Comparison of ENCODE assay signal across 23 cellular contexts in the genomic region with DNA sequence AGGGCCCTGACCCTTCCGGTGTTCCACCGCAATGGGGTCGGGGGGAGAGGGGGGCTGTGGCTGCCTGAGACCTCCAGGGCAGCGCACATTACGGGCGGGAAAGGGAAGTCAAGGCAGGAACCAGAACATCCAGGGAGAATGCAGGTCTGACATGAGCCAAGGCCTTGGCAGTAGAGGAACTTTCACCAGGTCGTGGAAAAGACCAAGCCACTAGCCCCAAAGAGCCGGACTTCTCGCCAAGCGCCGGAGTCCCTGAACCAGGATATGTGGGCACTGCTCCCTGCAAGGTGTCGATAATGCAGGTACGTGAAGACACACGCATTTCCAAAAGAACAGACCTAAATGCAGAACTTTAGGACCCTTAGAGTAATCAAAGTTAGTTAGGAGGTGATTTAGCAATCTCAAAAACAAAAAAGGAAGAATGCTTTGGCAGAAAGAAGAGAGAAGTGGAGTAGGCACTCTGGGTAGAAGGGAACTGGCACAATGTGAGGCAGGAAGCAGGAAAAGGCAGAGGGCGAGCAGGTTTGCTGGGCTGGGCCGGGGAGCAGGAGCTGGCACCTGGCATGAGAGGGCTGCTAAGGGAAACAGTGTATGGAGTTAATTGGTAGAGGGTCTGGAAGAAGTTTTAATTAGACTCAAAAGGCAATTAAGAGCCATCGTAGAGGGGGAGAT. TPM values are rescaled to one million over a fixed set of nuclear protein-coding genes. Genes with fewer than 3 reads are reported as not detected.
DNase-seq lines count a peak whose midpoint lies in the region; ATAC-seq and TF ChIP-seq lines count a peak whose summit lies in the region.
"Had no signal": no experiment of that assay in that cellular context is flagged by ENCODE, and none has a peak within 500 bp of the region (broad histone marks: within the 10 kb centered on the region; RNA-seq: fewer than 3 reads in every experiment).

No MANE protein-coding gene starts in this region.

- H3K9me3 Mint-ChIP-seq in dendritic cell treated with granulocyte-macrophage colony-stimulating factor and Interleukin-4, amounts not matched to agents 40 ng/mL and 50 ng/mL, for 4 days, result no peaks in the 10 kb centered on the region
- H3K9me3 Mint-ChIP-seq in neural crest cell, result peaks cover 5% of the 10 kb centered on the region
- H3K9me3 Mint-ChIP-seq: T-cell had no signal

- peaks cover 25% of the 10 kb centered on the region for H3K4me1 Mint-ChIP-seq in dendritic cell treated with granulocyte-macrophage colony-stimulating factor and Interleukin-4, amounts not matched to agents 40 ng/mL and 50 ng/mL, for 4 days (ENCODE audit: low read depth)
- peaks cover 49% of the 10 kb centered on the region for H3K4me1 Mint-ChIP-seq in neural crest cell

- no peaks in the 10 kb centered on the region for H3K36me3 Mint-ChIP-seq in dendritic cell treated with granulocyte-macrophage colony-stimulating factor and Interleukin-4, amounts not matched to agents 40 ng/mL and 50 ng/mL, for 4 days (ENCODE audit: low read depth)
- H3K36me3 Mint-ChIP-seq in neural crest cell (ENCODE audit: low read depth), result peaks cover 44% of the 10 kb centered on the region

- no peaks in the 10 kb centered on the region for H3K9me3 ChIP-seq in left ventricle myocardium inferior (replicated peaks)
- H3K9me3 ChIP-seq in right atrium auricular region, result no peaks in the 10 kb centered on the region
- H3K9me3 ChIP-seq: A549, pancreas had no signal

- H3K4me1 ChIP-seq in left ventricle myocardium inferior, result peaks cover 32% of the 10 kb centered on the region
- peaks cover 0 to 35% of the 10 kb centered on the region in 2 donors for H3K4me1 ChIP-seq in right atrium auricular region

- H3K4me3 ChIP-seq in left ventricle myocardium inferior, result peak overlapping the region; percentile 56
- H3K4me3 ChIP-seq in right atrium auricular region, result peak overlapping the region in 1 of 2 donors; percentile 36
- H3K4me3 ChIP-seq: A549 had no signal

- intact Hi-C loops in left ventricle myocardium inferior (cut with micrococcal nuclease), result no loop called here
- intact Hi-C loops in dendritic cell treated with granulocyte-macrophage colony-stimulating factor and Interleukin-4, amounts not matched to agents 40 ng/mL and 50 ng/mL, for 4 days (cut with micrococcal nuclease), result loop anchor here (5.0 kb wide), 2 partner anchors 1661 to 1781 kb away; no protein-coding TSS in a partner anchor

- H3K27ac Mint-ChIP-seq in dendritic cell treated with granulocyte-macrophage colony-stimulating factor and Interleukin-4, amounts not matched to agents 40 ng/mL and 50 ng/mL, for 4 days, result no peak overlapping the region
- peak overlapping the region; percentile 64 for H3K27ac Mint-ChIP-seq in neural crest cell (ENCODE audit: unreplicated experiment)

- DNase-seq in left ventricle myocardium inferior (no peak), right atrium auricular region (ENCODE audit: low spot score) (no peak), neural crest cell (ENCODE audit: low read depth, low spot score) (no peak), NCI-H1694 treated with DMSO at 0.1 percent for 48 hours (lab: John Stamatoyannopoulos, UW) (no peak), dermis blood vessel endothelial cell (no peak), kidney glomerular epithelial cell (lab: John Stamatoyannopoulos, UW) (no peak)
- DNase-seq: activated CD4-positive, alpha-beta T cell treated with anti-CD3 and anti-CD28 coated beads, Interleukin-2, amount 50 U/mL, for 1 hour; activated CD8-positive, alpha-beta memory T cell treated with anti-CD3 and anti-CD28 coated beads, Interleukin-2, amount 50 U/mL, for 4 hours; erythroblast; Karpas-422; NCI-H1417 treated with DMSO at 0.1 percent for 48 hours; NCI-H69; OCI-M1; SHP77; T-cell had no signal

- peak overlapping the region; percentile 56 for H3K4me3 Mint-ChIP-seq in dendritic cell treated with granulocyte-macrophage colony-stimulating factor and Interleukin-4, amounts not matched to agents 40 ng/mL and 50 ng/mL, for 4 days
- H3K4me3 Mint-ChIP-seq in neural crest cell, result peak overlapping the region; percentile 56

- peaks cover 83% of the 10 kb centered on the region for H3K27me3 Mint-ChIP-seq in dendritic cell treated with granulocyte-macrophage colony-stimulating factor and Interleukin-4, amounts not matched to agents 40 ng/mL and 50 ng/mL, for 4 days
- peaks cover 45% of the 10 kb centered on the region for H3K27me3 Mint-ChIP-seq in neural crest cell (ENCODE audit: low read depth)

- H3K27me3 ChIP-seq in left ventricle myocardium inferior (ENCODE audit: low read depth), result peaks cover 58% of the 10 kb centered on the region
- peaks cover 9 to 16% of the 10 kb centered on the region in 2 donors for H3K27me3 ChIP-seq in right atrium auricular region

- H3K36me3 ChIP-seq in left ventricle myocardium inferior (no peaks in the 10 kb centered on the region), right atrium auricular region (no peaks in the 10 kb centered on the region)
- H3K36me3 ChIP-seq: pancreas had no signal

- H3K27ac ChIP-seq in left ventricle myocardium inferior (replicated peaks) (no peak overlapping the region), right atrium auricular region (no peak overlapping the region)
- H3K27ac ChIP-seq: A549, C4-2B, pancreas had no signal

- TF ChIP-seq CTCF in left ventricle myocardium inferior (IDR thresholded peaks at IDR 0.05; ENCODE audit: borderline replicate concordance) (no peak), right atrium auricular region (IDR thresholded peaks at IDR 0.05) (no peak), neural crest cell (conservative IDR thresholded peaks at IDR 0.05) (no peak)

- ATAC-seq in GM18858 (IDR thresholded peaks at IDR 0.05; ENCODE audit: unreplicated experiment), result no peak
- ATAC-seq: A549 had no signal

RNA-seq across cellular contexts. Expression of a gene that starts 14.3 kb away (rescaled TPM):
- total RNA-seq in left ventricle myocardium inferior (not detected), right atrium auricular region (not detected), neural crest cell (111 and 114 TPM in 2 replicates), dermis blood vessel endothelial cell (not detected in 2 replicates)
- total RNA-seq: bronchial epithelial cell, lower leg skin, pancreas, T-cell, ureter had no signal

Comparison
In these comparisons a context has a peak if more than half of its experiments do, and no peak if none do; other contexts are left out.
1. RNA of a gene that starts 14.3 kb away (total RNA-seq): 111 to 114 TPM in neural crest cell; not detected in left ventricle myocardium inferior (single experiment), not detected in right atrium auricular region and not detected in dermis blood vessel endothelial cell; every median in the first group is over 100 times any median in the second.